In the genomic region with DNA sequence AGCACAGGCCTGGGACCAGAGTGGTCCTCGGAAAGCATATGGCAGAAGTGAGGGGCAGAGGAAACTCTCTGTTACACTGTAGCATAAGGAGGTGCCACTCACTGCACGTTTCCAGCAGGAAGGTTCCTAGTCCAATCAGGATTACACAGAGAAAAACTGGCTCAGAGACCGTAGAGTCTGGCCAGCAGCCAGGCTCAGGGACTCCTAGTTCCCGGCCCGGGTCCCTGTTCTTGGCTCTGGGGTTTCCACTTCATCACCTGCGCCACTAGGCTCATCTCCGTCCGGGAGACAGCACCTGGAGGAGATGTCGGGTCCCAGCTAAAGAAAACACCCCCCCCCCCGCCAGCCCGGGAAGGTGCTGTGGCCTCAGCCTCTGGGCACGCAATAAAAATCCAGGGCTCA, we compare ENCODE assay signal across 7 cellular contexts. TPM values are rescaled to one million over a fixed set of nuclear protein-coding genes. Genes with fewer than 3 reads are reported as not detected.
DNase-seq lines count a peak whose midpoint lies in the region; ATAC-seq and TF ChIP-seq lines count a peak whose summit lies in the region.

No MANE protein-coding gene starts in this region.

- no peak for TF ChIP-seq CTCF in astrocyte of the spinal cord (IDR thresholded peaks at IDR 0.05; ENCODE audit: low read depth, low read length)

- ATAC-seq in GM19467 (IDR thresholded peaks at IDR 0.05; ENCODE audit: unreplicated experiment) = no peak
- ATAC-seq in HG03378 (IDR thresholded peaks at IDR 0.05; ENCODE audit: unreplicated experiment) = no peak

- H3K27me3 ChIP-seq in iPS-20b (ENCODE audit: insufficient read depth, low read length) (no peaks in the 10 kb centered on the region), skeletal muscle tissue (ENCODE audit: control insufficient read depth in 3 of 3, insufficient read depth in 3 of 3, low read length in 3 of 3) (no peaks in the 10 kb centered on the region)

- H3K4me1 ChIP-seq in iPS-20b (ENCODE audit: insufficient read depth, low read length) = peaks cover 6% of the 10 kb centered on the region
- peaks cover 12 to 20% (median 15%) of the 10 kb centered on the region in 3 donors for H3K4me1 ChIP-seq in skeletal muscle tissue (ENCODE audit: control insufficient read depth in 3 of 3, insufficient read depth in 3 of 3, low read length in 3 of 3)

- H3K9ac ChIP-seq in iPS-20b (ENCODE audit: low read depth, low read length) = peak overlapping the region; percentile 94; the same call in 1 of the 2 replicates
- H3K9ac ChIP-seq in skeletal muscle tissue (ENCODE audit: low read depth in 1 of 3, low read length in 3 of 3) = peak overlapping the region; percentile 54 to 85 (median 74)

- peak; percentile 34 for DNase-seq in GM03348 (ENCODE audit: low spot score)
- DNase-seq in NCI-H1092 (lab: John Stamatoyannopoulos, UW) = peak; percentile 5
- DNase-seq in astrocyte of the spinal cord (ENCODE audit: low read depth, low spot score) = no peak

- in situ Hi-C loops in astrocyte of the spinal cord (cut with HindIII; ENCODE audit: low sequenced_read_pairs) = no loop called here

- H3K27ac ChIP-seq in iPS-20b (ENCODE audit: low read length) (no peak overlapping the region), skeletal muscle tissue (ENCODE audit: low read depth, low read length) (no peak overlapping the region)

- H3K36me3 ChIP-seq in iPS-20b (ENCODE audit: insufficient read depth, low read depth, low read length) (peaks cover 30% of the 10 kb centered on the region), skeletal muscle tissue (ENCODE audit: control insufficient read depth in 3 of 3, insufficient read depth in 3 of 3, low read length in 3 of 3) (peaks cover 0 to 8% (median 5%) of the 10 kb centered on the region in 3 donors)

- H3K4me3 ChIP-seq in astrocyte of the spinal cord (ENCODE audit: low read depth, low read length) (peak overlapping the region; percentile 69), iPS-20b (ENCODE audit: low read length) (peak overlapping the region; percentile 97), skeletal muscle tissue (ENCODE audit: low read length in 3 of 3) (peak overlapping the region in 2 of 3 donors; percentile 75 to 80)

- no peaks in the 10 kb centered on the region for H3K9me3 ChIP-seq in iPS-20b (ENCODE audit: insufficient read depth, low read depth, low read length)
- H3K9me3 ChIP-seq in skeletal muscle tissue (ENCODE audit: control insufficient read depth in 3 of 3, low read length in 3 of 3) = no peaks in the 10 kb centered on the region

RNA-seq across cellular contexts. Expression of a gene that starts 1.1 kb away (rescaled TPM):
- total RNA-seq in skeletal muscle tissue = 13.0 TPM

RNA-seq across cellular contexts. Expression of a gene that starts 34.5 kb away (rescaled TPM):
- 69.4 TPM for total RNA-seq in skeletal muscle tissue

RNA-seq across cellular contexts. Expression of a gene that starts 42.7 kb away (rescaled TPM):
- total RNA-seq in skeletal muscle tissue = 8.4 TPM
